ENCODE assay signal across 8 cellular contexts in the genomic region with DNA sequence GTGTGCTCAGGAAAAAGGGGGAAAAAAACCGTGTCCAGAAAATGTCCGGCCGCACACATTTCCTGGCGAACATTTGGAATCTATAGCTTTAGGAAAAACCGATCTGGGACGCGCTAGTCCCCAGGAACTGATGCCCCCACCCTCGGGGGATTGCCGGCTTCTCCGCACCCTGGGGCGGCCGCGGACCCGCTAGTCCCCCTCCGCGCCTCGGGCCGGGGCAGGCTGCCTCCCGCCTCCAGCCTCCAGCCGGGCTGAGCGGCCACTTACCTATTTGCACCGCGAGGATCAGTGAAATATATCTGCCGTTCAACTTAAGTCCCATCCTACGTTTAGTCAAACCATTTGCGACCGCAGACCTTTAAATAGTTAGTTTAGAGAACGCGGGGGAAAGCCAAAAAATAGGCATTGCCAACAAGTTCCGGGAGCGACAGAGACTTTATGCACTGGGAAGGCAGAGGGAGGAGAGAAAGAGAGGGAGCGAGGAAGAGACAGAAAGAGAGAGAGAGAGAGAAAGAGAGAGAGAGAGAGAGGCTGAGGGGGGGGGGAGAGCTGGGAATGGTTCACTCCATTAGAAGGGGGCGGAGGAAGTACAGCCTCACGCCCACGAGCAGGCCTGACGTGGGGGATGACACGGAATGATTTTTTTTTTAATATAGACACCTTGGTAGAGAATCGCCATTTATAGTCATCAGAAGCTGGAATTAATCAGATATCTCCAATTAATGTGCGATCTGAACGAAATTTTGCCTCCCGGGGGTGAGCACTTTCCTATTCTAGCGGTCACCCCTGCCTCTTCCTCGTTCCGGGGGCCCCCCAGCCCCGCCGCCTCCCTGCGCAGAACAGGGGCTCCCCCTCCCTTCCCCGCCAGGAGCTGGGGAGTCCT. TPM values are rescaled to one million over a fixed set of nuclear protein-coding genes. Genes with fewer than 3 reads are reported as not detected.
DNase-seq lines count a peak whose midpoint lies in the region; ATAC-seq and TF ChIP-seq lines count a peak whose summit lies in the region.

A gene with protein sequence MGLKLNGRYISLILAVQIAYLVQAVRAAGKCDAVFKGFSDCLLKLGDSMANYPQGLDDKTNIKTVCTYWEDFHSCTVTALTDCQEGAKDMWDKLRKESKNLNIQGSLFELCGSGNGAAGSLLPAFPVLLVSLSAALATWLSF (minus strand): TSS at position 498 of the 883 bp plus-strand sequence. CDS start 176 bp downstream, at position 322.

- no peaks in the 10 kb centered on the region for H3K4me1 Mint-ChIP-seq in MCF 10A (ENCODE audit: insufficient read depth, unreplicated experiment)
- H3K4me1 Mint-ChIP-seq in endothelial cell (ENCODE audit: unreplicated experiment), result peaks cover 43% of the 10 kb centered on the region

- H3K27me3 Mint-ChIP-seq in MCF 10A (ENCODE audit: insufficient read depth, unreplicated experiment) (peaks cover 68% of the 10 kb centered on the region), endothelial cell (ENCODE audit: unreplicated experiment) (peaks cover 12% of the 10 kb centered on the region)

- TF ChIP-seq RAD21 in neural cell (conservative IDR thresholded peaks at IDR 0.05), result no peak

- H3K4me2 ChIP-seq in neural cell (ENCODE audit: low read length), result peak within 1 kb of the TSS; percentile 38

- H3K36me3 ChIP-seq in breast epithelium, result no peaks in the 10 kb centered on the region
- H3K36me3 ChIP-seq in Panc1 (ENCODE audit: control insufficient read depth, insufficient read depth, low read length), result no peaks in the 10 kb centered on the region
- no peaks in the 10 kb centered on the region for H3K36me3 ChIP-seq in neural cell (ENCODE audit: insufficient read depth, low read length)

- H3K27ac Mint-ChIP-seq in MCF 10A (ENCODE audit: low read depth, unreplicated experiment), result no peak within 1 kb of the TSS
- peak within 1 kb of the TSS; percentile 82 for H3K27ac Mint-ChIP-seq in endothelial cell (ENCODE audit: unreplicated experiment)

- H3K4me3 ChIP-seq in breast epithelium (peak within 1 kb of the TSS; percentile 45 to 71 (median 63)), Panc1 (ENCODE audit: low read depth in 2 of 2, low read length in 2 of 2) (peak within 1 kb of the TSS; percentile 30 to 51), neural cell (ENCODE audit: low read length) (peak within 1 kb of the TSS; percentile 61)

- H3K4me3 Mint-ChIP-seq in MCF 10A (ENCODE audit: unreplicated experiment) (no peak within 1 kb of the TSS), endothelial cell (ENCODE audit: unreplicated experiment) (peak within 1 kb of the TSS; percentile 92)

- TF ChIP-seq EP300 in neural cell (conservative IDR thresholded peaks at IDR 0.05; ENCODE audit: poor library complexity, severe bottlenecking), result no peak

- H3K27me3 ChIP-seq in breast epithelium (peaks cover 25 to 91% of the 10 kb centered on the region in 2 donors), Panc1 (ENCODE audit: control insufficient read depth, insufficient read depth, low read length) (peaks cover 34% of the 10 kb centered on the region), neural cell (ENCODE audit: insufficient read depth, low read depth, low read length) (peaks cover 90% of the 10 kb centered on the region)

- POLR2A ChIA-PET in MCF 10A (lab: Yijun Ruan, JAX) (no interaction called here), Panc1 (lab: Charles Lee) (no interaction called here)

- no peak for DNase-seq in breast epithelium (ENCODE audit: low spot score in 2 of 2)
- no peak for DNase-seq in MCF 10A (ENCODE audit: unreplicated experiment)
- DNase-seq in Panc1 (ENCODE audit: low read depth, low spot score), result no peak
- peak; percentile 25 for DNase-seq in endothelial cell (ENCODE audit: low spot score)
- DNase-seq in left colon, result no peak
- no peak for DNase-seq in DMS153 (lab: John Stamatoyannopoulos, UW)

- H3F3A ChIP-seq in neural cell (ENCODE audit: insufficient read depth, low read length, poor library complexity, severe bottlenecking), result no peaks in the 10 kb centered on the region

- CTCF ChIA-PET in MCF 10A (lab: Yijun Ruan, JAX) (no interaction called here), Panc1 (lab: Charles Lee) (interaction anchor here (0.6 kb wide), 1 partner anchor 78 kb away, joined by 3 read pairs; no protein-coding TSS in a partner anchor)

- H3K4me1 ChIP-seq in breast epithelium, result peaks cover 0 to 6% of the 10 kb centered on the region in 2 donors
- H3K4me1 ChIP-seq in Panc1 (ENCODE audit: control insufficient read depth, insufficient read depth, low read length), result peaks cover 12% of the 10 kb centered on the region

- in situ Hi-C loops in Panc1 (cut with HindIII; ENCODE audit: low pct_unique_long_range_greater_than_20kb, low sequenced_read_pairs), result no loop called here

- H3K36me3 Mint-ChIP-seq in MCF 10A (ENCODE audit: insufficient read depth, unreplicated experiment), result no peaks in the 10 kb centered on the region
- H3K36me3 Mint-ChIP-seq in endothelial cell (ENCODE audit: low read depth, unreplicated experiment), result peaks cover 16% of the 10 kb centered on the region

- H3K79me2 ChIP-seq in neural cell (replicated peaks; ENCODE audit: insufficient read depth, low read length), result no peaks in the 10 kb centered on the region

- TF ChIP-seq CTCF in breast epithelium (IDR thresholded peaks at IDR 0.05) (no peak), MCF 10A (IDR thresholded peaks at IDR 0.05; ENCODE audit: unreplicated experiment) (no peak), Panc1 (IDR thresholded peaks at IDR 0.05) (no peak), endothelial cell (IDR thresholded peaks at IDR 0.05; ENCODE audit: unreplicated experiment) (no peak), neural cell (IDR thresholded peaks at IDR 0.05; ENCODE audit: poor library complexity, severe bottlenecking) (no peak)

- peaks cover 0 to 5% of the 10 kb centered on the region in 2 donors for H3K9me3 ChIP-seq in breast epithelium
- H3K9me3 ChIP-seq in Panc1 (ENCODE audit: control insufficient read depth, insufficient read depth, low read depth, low read length), result no peaks in the 10 kb centered on the region
- H3K9me3 ChIP-seq in neural cell (ENCODE audit: low read length), result no peaks in the 10 kb centered on the region

- no peak within 1 kb of the TSS for H2AFZ ChIP-seq in neural cell (ENCODE audit: low read depth, low read length)

- peak within 1 kb of the TSS; percentile 44 for H3K9ac ChIP-seq in neural cell (ENCODE audit: low read length)

- H3K9me2 ChIP-seq in neural cell (ENCODE audit: insufficient read depth, low read length), result no peaks in the 10 kb centered on the region

- no peak for ATAC-seq in Panc1
- ATAC-seq in GM21737 (IDR thresholded peaks at IDR 0.05; ENCODE audit: unreplicated experiment), result no peak
- no peak for ATAC-seq in left colon

- H3K27ac ChIP-seq in breast epithelium (peak within 1 kb of the TSS; percentile 64 to 87), Panc1 (ENCODE audit: low read length) (no peak within 1 kb of the TSS), neural cell (ENCODE audit: low read length) (peak within 1 kb of the TSS; percentile 9)

- H3K9me3 Mint-ChIP-seq in MCF 10A (ENCODE audit: unreplicated experiment), result peaks cover 17% of the 10 kb centered on the region
- H3K9me3 Mint-ChIP-seq in endothelial cell (ENCODE audit: unreplicated experiment), result no peaks in the 10 kb centered on the region

- no TSS peak for BruUV-seq in MCF 10A (replicated peaks; lab: Mats Ljungman, UMichigan)
- BruUV-seq in Panc1 (replicated peaks; lab: Mats Ljungman, UMichigan), result no TSS peak

- no peak for TF ChIP-seq POLR2A in breast epithelium (IDR thresholded peaks at IDR 0.05)

- no peaks in the 10 kb centered on the region for H4K20me1 ChIP-seq in neural cell (ENCODE audit: insufficient read depth)

- intact Hi-C loops in breast epithelium (cut with DNase I; ENCODE audit: low total_unique reads), result no loop called here
- intact Hi-C loops in MCF 10A (cut with micrococcal nuclease), result no loop called here
- intact Hi-C loops in Panc1 (cut with micrococcal nuclease; ENCODE audit: unreplicated experiment), result no loop called here
- intact Hi-C loops in left colon (cut with DNase I, micrococcal nuclease), result no loop called here

TF ChIP-seq in neural cell, 6 proteins besides CTCF, POLR2A, EP300 and RAD21:
- TF ChIP-seq, protein P1, sequence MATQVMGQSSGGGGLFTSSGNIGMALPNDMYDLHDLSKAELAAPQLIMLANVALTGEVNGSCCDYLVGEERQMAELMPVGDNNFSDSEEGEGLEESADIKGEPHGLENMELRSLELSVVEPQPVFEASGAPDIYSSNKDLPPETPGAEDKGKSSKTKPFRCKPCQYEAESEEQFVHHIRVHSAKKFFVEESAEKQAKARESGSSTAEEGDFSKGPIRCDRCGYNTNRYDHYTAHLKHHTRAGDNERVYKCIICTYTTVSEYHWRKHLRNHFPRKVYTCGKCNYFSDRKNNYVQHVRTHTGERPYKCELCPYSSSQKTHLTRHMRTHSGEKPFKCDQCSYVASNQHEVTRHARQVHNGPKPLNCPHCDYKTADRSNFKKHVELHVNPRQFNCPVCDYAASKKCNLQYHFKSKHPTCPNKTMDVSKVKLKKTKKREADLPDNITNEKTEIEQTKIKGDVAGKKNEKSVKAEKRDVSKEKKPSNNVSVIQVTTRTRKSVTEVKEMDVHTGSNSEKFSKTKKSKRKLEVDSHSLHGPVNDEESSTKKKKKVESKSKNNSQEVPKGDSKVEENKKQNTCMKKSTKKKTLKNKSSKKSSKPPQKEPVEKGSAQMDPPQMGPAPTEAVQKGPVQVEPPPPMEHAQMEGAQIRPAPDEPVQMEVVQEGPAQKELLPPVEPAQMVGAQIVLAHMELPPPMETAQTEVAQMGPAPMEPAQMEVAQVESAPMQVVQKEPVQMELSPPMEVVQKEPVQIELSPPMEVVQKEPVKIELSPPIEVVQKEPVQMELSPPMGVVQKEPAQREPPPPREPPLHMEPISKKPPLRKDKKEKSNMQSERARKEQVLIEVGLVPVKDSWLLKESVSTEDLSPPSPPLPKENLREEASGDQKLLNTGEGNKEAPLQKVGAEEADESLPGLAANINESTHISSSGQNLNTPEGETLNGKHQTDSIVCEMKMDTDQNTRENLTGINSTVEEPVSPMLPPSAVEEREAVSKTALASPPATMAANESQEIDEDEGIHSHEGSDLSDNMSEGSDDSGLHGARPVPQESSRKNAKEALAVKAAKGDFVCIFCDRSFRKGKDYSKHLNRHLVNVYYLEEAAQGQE (IDR thresholded peaks at IDR 0.05; ENCODE audit: borderline replicate concordance), result no peak
- peak; percentile 23 for TF ChIP-seq EZH2 (IDR thresholded peaks at IDR 0.05; ENCODE audit: borderline replicate concordance, insufficient read depth, low read length, poor library complexity, severe bottlenecking)
- TF ChIP-seq MXI1 (conservative IDR thresholded peaks at IDR 0.05; ENCODE audit: poor library complexity, severe bottlenecking), result no peak
- peak; percentile 6 for TF ChIP-seq POLR2AphosphoS5 (IDR thresholded peaks at IDR 0.05)
- no peak for TF ChIP-seq TAF1 (IDR thresholded peaks at IDR 0.05; ENCODE audit: low read depth)
- TF ChIP-seq SMC3 (conservative IDR thresholded peaks at IDR 0.05; ENCODE audit: poor library complexity), result no peak

RNA-seq across cellular contexts. Expression of the gene that starts here (rescaled TPM):
- 10 to 100 TPM in 2 of 3 donors, 1 to 10 TPM in 1; 8.9 to 81.4 (median 24.6) TPM for total RNA-seq in breast epithelium
- total RNA-seq in MCF 10A (2022), result not detected in 2 replicates
- total RNA-seq in Panc1 (2021; ENCODE audit: unreplicated experiment), result 0.18 TPM
- polyA plus RNA-seq in Panc1 (2012; ENCODE audit: insufficient read length), result not detected
- 39.6 TPM for total RNA-seq in endothelial cell (ENCODE audit: unreplicated experiment)
- 3.5 and 4.4 TPM in 2 replicates for polyA plus RNA-seq in neural cell
- polyA minus RNA-seq in neural cell, result 2.0 and 2.2 TPM in 2 replicates
- total RNA-seq in left colon, result 1 to 10 TPM; 2.1 to 4.9 TPM
